In the genomic region with DNA sequence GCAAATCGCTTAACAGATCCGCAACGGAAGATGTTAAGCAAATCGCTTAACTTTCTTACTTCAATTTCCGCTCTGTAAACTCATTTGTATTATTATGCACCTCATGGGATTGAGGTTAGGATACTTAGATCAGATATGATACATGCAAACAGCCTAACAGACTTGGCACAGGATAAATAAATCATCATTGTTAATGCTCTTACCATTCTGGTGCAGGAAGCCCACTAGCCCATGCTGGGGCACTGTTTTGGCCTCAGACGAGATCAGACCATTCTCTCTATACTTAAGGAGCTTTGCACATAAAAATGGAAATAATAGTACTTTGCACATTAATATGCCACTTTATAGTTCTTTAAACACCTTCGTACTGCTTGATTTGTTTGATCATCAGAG, we compare ENCODE assay signal across 5 cellular contexts. TPM values are rescaled to one million over a fixed set of nuclear protein-coding genes. Genes with fewer than 3 reads are reported as not detected.
DNase-seq lines count a peak whose midpoint lies in the region; ATAC-seq lines count a peak whose summit lies in the region.

No MANE protein-coding gene starts in this region.

- H3K36me3 ChIP-seq in HUES6 (ENCODE audit: control insufficient read depth, insufficient read depth, low read length), result peaks cover 50% of the 10 kb centered on the region
- peaks cover 4 to 20% (median 5%) of the 10 kb centered on the region in 3 experiments for H3K36me3 ChIP-seq in naive thymus-derived CD4-positive, alpha-beta T cell (ENCODE audit: control insufficient read depth in 2 of 3, insufficient read depth in 3 of 3, low read length in 3 of 3)

- intact Hi-C loops in naive thymus-derived CD4-positive, alpha-beta T cell (cut with micrococcal nuclease), result loop anchor here (1.0 to 5.0 kb wide), 8 partner anchors 40 to 1533 kb away; a partner anchor contains a TSS

- peaks cover 9% of the 10 kb centered on the region for H3K36me3 Mint-ChIP-seq in activated naive CD4-positive, alpha-beta T cell treated with anti-CD3 and anti-CD28 coated beads, Interleukin-2, amount 50 U/mL, for 24 hours
- peaks cover 0 to 31% (median 8%) of the 10 kb centered on the region in 5 donors for H3K36me3 Mint-ChIP-seq in naive thymus-derived CD4-positive, alpha-beta T cell

- no peak for DNase-seq in naive thymus-derived CD4-positive, alpha-beta T cell
- no peak for DNase-seq in stimulated activated CD4-positive, alpha-beta T cell treated with anti-CD3 and anti-CD28 coated beads, Interleukin-1b, Interleukin-23, amount 100 ng/mL, for 48 hours

- CTCF ChIA-PET in naive thymus-derived CD4-positive, alpha-beta T cell (lab: Charles Lee), result interaction anchor here (0.7 to 1.6 kb wide), 5 partner anchors 17 to 445 kb away, joined by 3 to 5 read pairs (median 4); no protein-coding TSS in a partner anchor

- peak overlapping the region; percentile 88 for H3K4me3 ChIP-seq in HUES6 (ENCODE audit: low read depth, low read length)
- H3K4me3 ChIP-seq in naive thymus-derived CD4-positive, alpha-beta T cell (ENCODE audit: low read length), result peak overlapping the region; percentile 98

- H3K27ac Mint-ChIP-seq in activated naive CD4-positive, alpha-beta T cell treated with anti-CD3 and anti-CD28 coated beads, Interleukin-2, amount 50 U/mL, for 24 hours, result peak overlapping the region; percentile 95
- H3K27ac Mint-ChIP-seq in naive thymus-derived CD4-positive, alpha-beta T cell, result peak overlapping the region; percentile 86 to 97 (median 94)

- H3K4me1 Mint-ChIP-seq in activated naive CD4-positive, alpha-beta T cell treated with anti-CD3 and anti-CD28 coated beads, Interleukin-2, amount 50 U/mL, for 24 hours, result peaks cover 38% of the 10 kb centered on the region
- peaks cover 18 to 47% (median 37%) of the 10 kb centered on the region in 7 donors for H3K4me1 Mint-ChIP-seq in naive thymus-derived CD4-positive, alpha-beta T cell

- H3K27me3 Mint-ChIP-seq in activated naive CD4-positive, alpha-beta T cell treated with anti-CD3 and anti-CD28 coated beads, Interleukin-2, amount 50 U/mL, for 24 hours, result no peaks in the 10 kb centered on the region
- H3K27me3 Mint-ChIP-seq in naive thymus-derived CD4-positive, alpha-beta T cell, result no peaks in the 10 kb centered on the region

- POLR2A ChIA-PET in naive thymus-derived CD4-positive, alpha-beta T cell (lab: Charles Lee), result interaction anchor here (0.7 to 2.5 kb wide), 10 partner anchors 13 to 127 kb away, joined by 3 to 16 read pairs (median 4); a partner anchor contains a TSS

- no peaks in the 10 kb centered on the region for H3K9me3 ChIP-seq in HUES6 (ENCODE audit: control insufficient read depth, insufficient read depth, low read depth, low read length)
- H3K9me3 ChIP-seq in naive thymus-derived CD4-positive, alpha-beta T cell (ENCODE audit: control insufficient read depth in 2 of 3, low read length in 3 of 3), result no peaks in the 10 kb centered on the region

- H3K4me1 ChIP-seq in HUES6 (ENCODE audit: control insufficient read depth, insufficient read depth, low read length), result peaks cover 10% of the 10 kb centered on the region
- H3K4me1 ChIP-seq in naive thymus-derived CD4-positive, alpha-beta T cell (ENCODE audit: control insufficient read depth in 2 of 2, insufficient read depth in 2 of 2, low read length in 2 of 2), result peaks cover 22 to 24% of the 10 kb centered on the region in 2 donors

- peak overlapping the region; percentile 94 for H3K4me3 Mint-ChIP-seq in activated naive CD4-positive, alpha-beta T cell treated with anti-CD3 and anti-CD28 coated beads, Interleukin-2, amount 50 U/mL, for 24 hours
- peak overlapping the region; percentile 86 to 98 (median 96) for H3K4me3 Mint-ChIP-seq in naive thymus-derived CD4-positive, alpha-beta T cell

- no peaks in the 10 kb centered on the region for H3K27me3 ChIP-seq in HUES6 (ENCODE audit: control insufficient read depth, insufficient read depth, low read length)
- H3K27me3 ChIP-seq in naive thymus-derived CD4-positive, alpha-beta T cell (ENCODE audit: control insufficient read depth in 2 of 2, insufficient read depth in 2 of 2, low read length in 2 of 2), result no peaks in the 10 kb centered on the region

- no peaks in the 10 kb centered on the region for H3K9me3 Mint-ChIP-seq in activated naive CD4-positive, alpha-beta T cell treated with anti-CD3 and anti-CD28 coated beads, Interleukin-2, amount 50 U/mL, for 24 hours
- H3K9me3 Mint-ChIP-seq in naive thymus-derived CD4-positive, alpha-beta T cell, result peaks cover 0 to 3% (median 0%) of the 10 kb centered on the region in 11 donors

- H3K9ac ChIP-seq in HUES6 (ENCODE audit: low read length), result peak overlapping the region; percentile 89

- ATAC-seq in naive thymus-derived CD4-positive, alpha-beta T cell, result no peak
- ATAC-seq in HG03175 (IDR thresholded peaks at IDR 0.05; ENCODE audit: unreplicated experiment), result no peak

- peak overlapping the region; percentile 28; the same call in 1 of the 2 replicates for H3K27ac ChIP-seq in HUES6 (ENCODE audit: low read depth, low read length)
- peak overlapping the region; percentile 56 for H3K27ac ChIP-seq in naive thymus-derived CD4-positive, alpha-beta T cell (ENCODE audit: low read depth, low read length)

RNA-seq across cellular contexts. Expression of a gene that starts 0.4 kb away (rescaled TPM):
- total RNA-seq in naive thymus-derived CD4-positive, alpha-beta T cell, result 100 to 1,000 TPM in 1 of 5 experiments, 10 to 100 TPM in 4; 30.3 to 121 (median 38.4) TPM
- 10 to 100 TPM; 24.4 to 46.7 TPM for polyA plus RNA-seq in naive thymus-derived CD4-positive, alpha-beta T cell

RNA-seq across cellular contexts. Expression of a gene that starts 1.3 kb away (rescaled TPM):
- total RNA-seq in naive thymus-derived CD4-positive, alpha-beta T cell, result 100 to 1,000 TPM in 1 of 5 experiments, 10 to 100 TPM in 4; 22.5 to 208 (median 80.9) TPM
- 100 to 1,000 TPM; 204 to 220 TPM for polyA plus RNA-seq in naive thymus-derived CD4-positive, alpha-beta T cell

RNA-seq across cellular contexts. Expression of a gene that starts 23.9 kb away (rescaled TPM):
- 100 to 1,000 TPM in 2 of 5 experiments, 10 to 100 TPM in 3; 38.7 to 123 (median 47.9) TPM for total RNA-seq in naive thymus-derived CD4-positive, alpha-beta T cell
- polyA plus RNA-seq in naive thymus-derived CD4-positive, alpha-beta T cell, result 10 to 100 TPM; 10.9 to 14.0 TPM

RNA-seq across cellular contexts. Expression of a gene that starts 40.0 kb away (rescaled TPM):
- 1,000 to 10,000 TPM in 1 of 5 experiments, 100 to 1,000 TPM in 4; 330 to 4,503 (median 379) TPM for total RNA-seq in naive thymus-derived CD4-positive, alpha-beta T cell
- 1,000 to 10,000 TPM; 1,202 to 1,413 TPM for polyA plus RNA-seq in naive thymus-derived CD4-positive, alpha-beta T cell

RNA-seq across cellular contexts. Expression of a gene that starts 42.5 kb away (rescaled TPM):
- total RNA-seq in naive thymus-derived CD4-positive, alpha-beta T cell, result 10 to 100 TPM; 23.0 to 65.4 (median 52.9) TPM
- 100 to 1,000 TPM in 1 of 2 donors, 10 to 100 TPM in 1; 48.7 to 104 TPM for polyA plus RNA-seq in naive thymus-derived CD4-positive, alpha-beta T cell
